In genomic region chr7:6055499-6055912, GRCh38 we compare ENCODE assay signal across 1 cellular context.
TF ChIP-seq lines count a peak whose summit lies in the region.
"Not testable (repeated sequence)": the region's sequence is repeated elsewhere in the genome, so short reads cannot be mapped to it uniquely, and the experiment has no call there.

No MANE protein-coding gene starts in this region.

TF ChIP-seq in HepG2, 621 proteins besides CTCF, POLR2A, EP300 and RAD21 (continued from another document):
- TF ChIP-seq, protein P1, sequence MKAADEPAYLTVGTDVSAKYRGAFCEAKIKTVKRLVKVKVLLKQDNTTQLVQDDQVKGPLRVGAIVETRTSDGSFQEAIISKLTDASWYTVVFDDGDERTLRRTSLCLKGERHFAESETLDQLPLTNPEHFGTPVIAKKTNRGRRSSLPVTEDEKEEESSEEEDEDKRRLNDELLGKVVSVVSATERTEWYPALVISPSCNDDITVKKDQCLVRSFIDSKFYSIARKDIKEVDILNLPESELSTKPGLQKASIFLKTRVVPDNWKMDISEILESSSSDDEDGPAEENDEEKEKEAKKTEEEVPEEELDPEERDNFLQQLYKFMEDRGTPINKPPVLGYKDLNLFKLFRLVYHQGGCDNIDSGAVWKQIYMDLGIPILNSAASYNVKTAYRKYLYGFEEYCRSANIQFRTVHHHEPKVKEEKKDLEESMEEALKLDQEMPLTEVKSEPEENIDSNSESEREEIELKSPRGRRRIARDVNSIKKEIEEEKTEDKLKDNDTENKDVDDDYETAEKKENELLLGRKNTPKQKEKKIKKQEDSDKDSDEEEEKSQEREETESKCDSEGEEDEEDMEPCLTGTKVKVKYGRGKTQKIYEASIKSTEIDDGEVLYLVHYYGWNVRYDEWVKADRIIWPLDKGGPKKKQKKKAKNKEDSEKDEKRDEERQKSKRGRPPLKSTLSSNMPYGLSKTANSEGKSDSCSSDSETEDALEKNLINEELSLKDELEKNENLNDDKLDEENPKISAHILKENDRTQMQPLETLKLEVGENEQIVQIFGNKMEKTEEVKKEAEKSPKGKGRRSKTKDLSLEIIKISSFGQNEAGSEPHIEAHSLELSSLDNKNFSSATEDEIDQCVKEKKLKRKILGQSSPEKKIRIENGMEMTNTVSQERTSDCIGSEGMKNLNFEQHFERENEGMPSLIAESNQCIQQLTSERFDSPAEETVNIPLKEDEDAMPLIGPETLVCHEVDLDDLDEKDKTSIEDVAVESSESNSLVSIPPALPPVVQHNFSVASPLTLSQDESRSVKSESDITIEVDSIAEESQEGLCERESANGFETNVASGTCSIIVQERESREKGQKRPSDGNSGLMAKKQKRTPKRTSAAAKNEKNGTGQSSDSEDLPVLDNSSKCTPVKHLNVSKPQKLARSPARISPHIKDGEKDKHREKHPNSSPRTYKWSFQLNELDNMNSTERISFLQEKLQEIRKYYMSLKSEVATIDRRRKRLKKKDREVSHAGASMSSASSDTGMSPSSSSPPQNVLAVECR (CRISPR knock-in tag; IDR thresholded peaks at IDR 0.05; ENCODE audit: borderline replicate concordance) = peak; percentile 49; the same call in 1 of the 2 replicates
- TF ChIP-seq ZMAT3 (CRISPR knock-in tag; conservative IDR thresholded peaks at IDR 0.05) = 0 out of 2 replicates have a peak, but pooled peaks have one; percentile 41
- TF ChIP-seq GABPA (IDR thresholded peaks at IDR 0.05; ENCODE audit: low read depth, low read length); LCORL (IDR thresholded peaks at IDR 0.05): not testable (repeated sequence)
- 0 out of 2 replicates have a peak, but pooled peaks have one; percentile 38 for TF ChIP-seq GABPA (CRISPR knock-in tag; IDR thresholded peaks at IDR 0.05; ENCODE audit: low read depth)
- peak; percentile 24; the same call in 1 of the 2 replicates for TF ChIP-seq HDAC1 (CRISPR knock-in tag; IDR thresholded peaks at IDR 0.05)
- peak; percentile 46; the same call in 1 of the 2 replicates for TF ChIP-seq RXRA (CRISPR knock-in tag; IDR thresholded peaks at IDR 0.05)
- peak; percentile 87 for TF ChIP-seq SKI (IDR thresholded peaks at IDR 0.05; ENCODE audit: partially characterized antibody)
- 0 out of 2 replicates have a peak, but pooled peaks have one; percentile 44 for TF ChIP-seq ZNF34 (CRISPR knock-in tag; IDR thresholded peaks at IDR 0.05; ENCODE audit: borderline replicate concordance)
- TF ChIP-seq HOXA3 (CRISPR knock-in tag; IDR thresholded peaks at IDR 0.05) = peak; percentile 42; the same call in 1 of the 2 replicates
- peak; percentile 67; the same call in 1 of the 2 replicates for TF ChIP-seq ZKSCAN1 (IDR thresholded peaks at IDR 0.05; ENCODE audit: low read length)
- 0 out of 2 replicates have a peak, but pooled peaks have one; percentile 65 for TF ChIP-seq RCOR2 (CRISPR knock-in tag; IDR thresholded peaks at IDR 0.05)
- TF ChIP-seq FOXA3 (CRISPR knock-in tag; IDR thresholded peaks at IDR 0.05) = peak; percentile 68
- TF ChIP-seq HDAC2 (CRISPR knock-in tag; IDR thresholded peaks at IDR 0.05) = 0 out of 2 replicates have a peak, but pooled peaks have one; percentile 48
- peak; percentile 52; the same call in 1 of the 2 replicates for TF ChIP-seq TARDBP (CRISPR knock-in tag; IDR thresholded peaks at IDR 0.05)
- TF ChIP-seq LCORL (CRISPR knock-in tag; IDR thresholded peaks at IDR 0.05) = peak; percentile 49; the same call in 1 of the 2 replicates
- TF ChIP-seq PAXIP1 (CRISPR knock-in tag; conservative IDR thresholded peaks at IDR 0.05) = peak; percentile 68
- TF ChIP-seq KDM1A (CRISPR knock-in tag; IDR thresholded peaks at IDR 0.05) = peak; percentile 67; the same call in 1 of the 2 replicates
- TF ChIP-seq MED1 (CRISPR knock-in tag; IDR thresholded peaks at IDR 0.05) = peak; percentile 61
- TF ChIP-seq, protein P2, sequence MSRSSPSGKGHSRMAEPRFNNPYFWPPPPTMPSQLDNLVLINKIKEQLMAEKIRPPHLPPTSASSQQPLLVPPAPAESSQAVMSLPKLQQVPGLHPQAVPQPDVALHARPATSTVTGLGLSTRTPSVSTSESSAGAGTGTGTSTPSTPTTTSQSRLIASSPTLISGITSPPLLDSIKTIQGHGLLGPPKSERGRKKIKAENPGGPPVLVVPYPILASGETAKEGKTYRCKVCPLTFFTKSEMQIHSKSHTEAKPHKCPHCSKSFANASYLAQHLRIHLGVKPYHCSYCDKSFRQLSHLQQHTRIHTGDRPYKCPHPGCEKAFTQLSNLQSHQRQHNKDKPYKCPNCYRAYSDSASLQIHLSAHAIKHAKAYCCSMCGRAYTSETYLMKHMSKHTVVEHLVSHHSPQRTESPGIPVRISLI (CRISPR knock-in tag; IDR thresholded peaks at IDR 0.05; ENCODE audit: borderline replicate concordance) = peak; percentile 98
